7 cellular contexts compared by ENCODE assay signal in genomic region chr12:98745578-98746391, GRCh38.
DNase-seq lines count a peak whose midpoint lies in the region; ATAC-seq, FAIRE-seq and TF ChIP-seq lines count a peak whose summit lies in the region.

No MANE protein-coding gene starts in this region.

- H3K4me3 Mint-ChIP-seq in brain: peak overlapping the region; percentile 51 to 75 (median 73)

- peak overlapping the region; percentile 78 for H3K23ac ChIP-seq in IMR-90 (ENCODE audit: low read depth, low read length)

- H3K79me2 ChIP-seq in HepG2 (ENCODE audit: insufficient read depth, low read length): no peaks in the 10 kb centered on the region

- H4K8ac ChIP-seq in IMR-90 (ENCODE audit: low read depth in 2 of 2, low read length in 2 of 2): peak overlapping the region in 1 of 2 experiments; percentile 8; a peak in 1 of 4 replicates

- no peak overlapping the region for H2AK5ac ChIP-seq in IMR-90 (ENCODE audit: low read depth, low read length)

- CTCF ChIA-PET in IMR-90 (lab: Yijun Ruan, JAX): no interaction called here
- CTCF ChIA-PET in HepG2 (lab: Yijun Ruan, JAX; ENCODE audit: low intra/inter-chr PET ratio, low total read pairs): no interaction called here

- DNase-seq in IMR-90 (peak; percentile 11), HepG2 (ENCODE audit: low spot score) (no peak), stomach (no peak), AML-193 (lab: John Stamatoyannopoulos, UW) (no peak), cerebellar nuclear complex (lab: John Stamatoyannopoulos, UW) (no peak)

- FAIRE-seq in HepG2 (lab: Jason Lieb, UNC): no peak

- peaks cover 0 to 8% (median 0%) of the 10 kb centered on the region in 5 experiments for H3K9me3 Mint-ChIP-seq in brain

- no peaks in the 10 kb centered on the region for H3K9me3 ChIP-seq in IMR-90 (ENCODE audit: control insufficient read depth, insufficient read depth, low read length)
- no peaks in the 10 kb centered on the region for H3K9me3 ChIP-seq in HepG2 (ENCODE audit: low read length)
- H3K9me3 ChIP-seq in stomach: no peaks in the 10 kb centered on the region

- WGBS in IMR-90 (ENCODE audit: extremely low coverage in 2 of 2, insufficient read length in 1 of 2), 2 experiments: 16% methylated on average over 38 of the region's 54 CpGs; no CpG with 5 or more reads in 1 of the 2 experiments
- 13% methylated on average over 23 of the region's 54 CpGs for WGBS in HepG2 (ENCODE audit: low lambda C conversion rate)
- WGBS in stomach, 5 donors: 9 to 11% (median 9%) methylated on average over 51 to 54 of the region's 54 CpGs

- peak overlapping the region; percentile 44 for H3K4me3 ChIP-seq in IMR-90 (ENCODE audit: insufficient read depth, low read depth, low read length)
- H3K4me3 ChIP-seq in HepG2 (replicated peaks in 1 of 3; ENCODE audit: insufficient read depth in 1 of 3, low read depth in 2 of 3, low read length in 3 of 3): peak overlapping the region; percentile 6 to 66 (median 45); a peak in 5 of 6 replicates
- H3K4me3 ChIP-seq in stomach: peak overlapping the region; percentile 47 to 61 (median 48)

- intact Hi-C loops in IMR-90 (cut with micrococcal nuclease): no loop called here
- intact Hi-C loops in HepG2 (cut with micrococcal nuclease; ENCODE audit: unreplicated experiment): no loop called here
- intact Hi-C loops in stomach (cut with DNase I; ENCODE audit: low total_unique reads): no loop called here

- dilution Hi-C loops in IMR-90 (cut with HindIII; ENCODE audit: low sequenced_read_pairs, unreplicated experiment): no loop called here

- H3K56ac ChIP-seq in IMR-90 (ENCODE audit: extremely low read depth, insufficient read depth, low read length): no peak overlapping the region

- H2BK5ac ChIP-seq in IMR-90 (ENCODE audit: low read depth, low read length, poor library complexity, severe bottlenecking): no peak overlapping the region

- ATAC-seq in GM18909 (IDR thresholded peaks at IDR 0.05; ENCODE audit: poor library complexity, unreplicated experiment) (peak; percentile 62), IMR-90 (ENCODE audit: low read depth) (peak; percentile 70), HepG2 (peak; percentile 68)

- TF ChIP-seq EP300 in HepG2 (IDR thresholded peaks at IDR 0.05; ENCODE audit: low read depth in 2 of 2, low read length in 2 of 2): no peak
- TF ChIP-seq EP300 in HepG2 (CRISPR knock-in tag; IDR thresholded peaks at IDR 0.05; ENCODE audit: borderline replicate concordance): no peak
- no peak for TF ChIP-seq EP300 in stomach (IDR thresholded peaks at IDR 0.05)

- peaks cover 5% of the 10 kb centered on the region for H3K27me3 Mint-ChIP-seq in brain

- H3K4me1 ChIP-seq in IMR-90 (ENCODE audit: control insufficient read depth, insufficient read depth, low read length) (no peaks in the 10 kb centered on the region), HepG2 (ENCODE audit: insufficient read depth, low read length) (peaks cover 9% of the 10 kb centered on the region), stomach (peaks cover 0 to 10% (median 9%) of the 10 kb centered on the region in 4 donors)

- H3K36me3 ChIP-seq in IMR-90 (ENCODE audit: control insufficient read depth, insufficient read depth, low read length): no peaks in the 10 kb centered on the region
- no peaks in the 10 kb centered on the region for H3K36me3 ChIP-seq in HepG2 (replicated peaks in 1 of 2; ENCODE audit: control insufficient read depth in 1 of 2, insufficient read depth in 2 of 2, low read length in 2 of 2)
- H3K36me3 ChIP-seq in stomach: no peaks in the 10 kb centered on the region

- H2BK120ac ChIP-seq in IMR-90 (ENCODE audit: low read depth, low read length): peak overlapping the region; percentile 55

- peak overlapping the region; percentile 74 for H3K4me2 ChIP-seq in IMR-90 (ENCODE audit: low read depth, low read length)
- H3K4me2 ChIP-seq in HepG2 (ENCODE audit: low read depth, low read length): peak overlapping the region; percentile 75

- no peaks in the 10 kb centered on the region for H3K9me1 ChIP-seq in IMR-90 (ENCODE audit: insufficient read depth, low read length)

- H2AFZ ChIP-seq in IMR-90 (replicated peaks; ENCODE audit: low read length, poor library complexity) (peak overlapping the region; percentile 87), HepG2 (ENCODE audit: low read length) (no peak overlapping the region)

- peak overlapping the region in 2 of 5 experiments; percentile 59 to 68 for H3K27ac Mint-ChIP-seq in brain

- no peak overlapping the region for H2BK20ac ChIP-seq in IMR-90 (ENCODE audit: low read depth, low read length)

- no peak overlapping the region for H3K18ac ChIP-seq in IMR-90 (ENCODE audit: low read depth, low read length)

- no peak overlapping the region for H4K91ac ChIP-seq in IMR-90 (ENCODE audit: insufficient read depth, low read depth, low read length)

- H2AK9ac ChIP-seq in IMR-90 (replicated peaks; ENCODE audit: low read depth, low read length, poor library complexity): peak overlapping the region; percentile 52

- H3K9ac ChIP-seq in IMR-90 (ENCODE audit: low read depth, low read length): peak overlapping the region; percentile 2; the same call in 1 of the 2 replicates
- peak overlapping the region; percentile 17; the same call in 1 of the 2 replicates for H3K9ac ChIP-seq in HepG2 (ENCODE audit: insufficient read depth, low read depth, low read length)

- H4K20me1 ChIP-seq in IMR-90 (ENCODE audit: insufficient read depth, low read length) (no peaks in the 10 kb centered on the region), HepG2 (ENCODE audit: insufficient read depth, low read length) (no peaks in the 10 kb centered on the region)

- peaks cover 44% of the 10 kb centered on the region for H3K36me3 Mint-ChIP-seq in brain

- no peak overlapping the region for H3K27ac ChIP-seq in IMR-90 (ENCODE audit: insufficient read depth, low read length)
- H3K27ac ChIP-seq in HepG2 (ENCODE audit: extremely low read length, insufficient read depth, low read length): no peak overlapping the region
- H3K27ac ChIP-seq in stomach: no peak overlapping the region

- peak overlapping the region; percentile 14; the same call in 1 of the 2 replicates for H3K4ac ChIP-seq in IMR-90 (ENCODE audit: low read depth, low read length)

- H3K27me3 ChIP-seq in IMR-90 (ENCODE audit: control insufficient read depth, insufficient read depth, low read length): peaks cover 8% of the 10 kb centered on the region
- H3K27me3 ChIP-seq in HepG2 (ENCODE audit: control insufficient read depth in 1 of 2, insufficient read depth in 2 of 2, low read length in 2 of 2): peaks cover 12 to 38% of the 10 kb centered on the region in 2 experiments
- peaks cover 0 to 19% (median 11%) of the 10 kb centered on the region in 3 donors for H3K27me3 ChIP-seq in stomach

- peak overlapping the region; percentile 48 for H3K14ac ChIP-seq in IMR-90 (replicated peaks; ENCODE audit: low read depth, low read length)

- no peaks in the 10 kb centered on the region for H3K79me1 ChIP-seq in IMR-90 (ENCODE audit: low read depth in 1 of 2, low read length in 2 of 2)

- in situ Hi-C loops in IMR-90 (cut with MboI; ENCODE audit: low sequenced_read_pairs) (no loop called here), HepG2 (cut with HindIII; ENCODE audit: extremely low pct_ligation_motif_present, low pct_unique_long_range_greater_than_20kb) (no loop called here)

- BruUV-seq in IMR-90 (replicated peaks; lab: Mats Ljungman, UMichigan) (no TSS peak), HepG2 (replicated peaks; lab: Mats Ljungman, UMichigan) (no TSS peak)

- H2BK15ac ChIP-seq in IMR-90 (ENCODE audit: low read depth, low read length): no peak overlapping the region; the same call in 2 of the 3 replicates

- TF ChIP-seq POLR2A in IMR-90 (IDR thresholded peaks at IDR 0.05; ENCODE audit: low read depth, low read length) (no peak), HepG2 (IDR thresholded peaks at IDR 0.05; ENCODE audit: insufficient read depth in 1 of 2, low read depth in 2 of 2, low read length in 2 of 2) (no peak), stomach (IDR thresholded peaks at IDR 0.05) (no peak)

- POLR2A ChIA-PET in IMR-90 (lab: Charles Lee; ENCODE audit: unreplicated experiment): no interaction called here
- POLR2A ChIA-PET in HepG2 (lab: Yijun Ruan, JAX): no interaction called here

- TF ChIP-seq CTCF in IMR-90 (conservative IDR thresholded peaks at IDR 0.05; ENCODE audit: low read depth, low read length) (no peak), brain (conservative IDR thresholded peaks at IDR 0.05) (no peak), HepG2 (CRISPR knock-in tag; IDR thresholded peaks at IDR 0.05) (no peak), stomach (IDR thresholded peaks at IDR 0.05) (no peak)

- no peak overlapping the region for H4K5ac ChIP-seq in IMR-90 (ENCODE audit: low read depth, low read length)

- no peak for TF ChIP-seq RAD21 in IMR-90 (IDR thresholded peaks at IDR 0.05; ENCODE audit: low read length)
- no peak for TF ChIP-seq RAD21 in HepG2 (CRISPR knock-in tag; IDR thresholded peaks at IDR 0.05)

- H3K4me1 Mint-ChIP-seq in brain: peaks cover 39% of the 10 kb centered on the region

TF ChIP-seq in IMR-90, 13 proteins besides CTCF, POLR2A, EP300 and RAD21 (continues in another document):
- no peak for TF ChIP-seq NFE2L2 (IDR thresholded peaks at IDR 0.05; ENCODE audit: low read depth, low read length)
- TF ChIP-seq CEBPB (IDR thresholded peaks at IDR 0.05; ENCODE audit: low read depth, low read length): no peak
- no peak for TF ChIP-seq SMC3 (IDR thresholded peaks at IDR 0.05; ENCODE audit: low read depth, low read length)
- no peak for TF ChIP-seq RCOR1 (IDR thresholded peaks at IDR 0.05; ENCODE audit: insufficient replicate concordance, low read length)
- TF ChIP-seq MXI1 (IDR thresholded peaks at IDR 0.05; ENCODE audit: borderline replicate concordance, low read depth, low read length): no peak

TF ChIP-seq in HepG2, 621 proteins besides CTCF, POLR2A, EP300 and RAD21 (continues in another document):
- TF ChIP-seq ZNF800 (CRISPR knock-in tag; IDR thresholded peaks at IDR 0.05) (peak; percentile 25; the same call in 1 of the 2 replicates), IRF2 (CRISPR knock-in tag; IDR thresholded peaks at IDR 0.05) (no peak)
